In the genomic region with DNA sequence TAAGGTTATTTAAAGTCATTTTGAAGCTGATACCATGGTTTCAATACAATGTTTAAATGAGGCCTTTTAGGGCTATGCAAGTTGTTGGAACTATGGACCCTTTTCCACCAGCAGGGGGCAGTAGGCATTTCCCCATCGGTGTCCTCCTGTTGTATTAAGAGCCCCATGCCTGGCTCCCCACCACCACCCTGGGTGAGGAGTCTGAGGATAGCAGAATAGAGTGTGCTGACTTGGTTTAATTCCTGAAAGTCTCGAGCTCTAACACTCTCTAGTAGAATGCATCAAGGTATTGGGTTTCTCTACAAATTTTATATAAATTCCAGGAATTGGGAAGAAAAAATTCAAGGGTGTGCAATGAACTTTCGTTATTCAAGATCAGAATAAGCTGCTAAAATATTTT, we compare ENCODE assay signal across 8 cellular contexts.
DNase-seq lines count a peak whose midpoint lies in the region; ATAC-seq, FAIRE-seq and TF ChIP-seq lines count a peak whose summit lies in the region.

No MANE protein-coding gene starts in this region.

- H3K79me2 ChIP-seq in fibroblast of lung (ENCODE audit: control insufficient read depth, insufficient read depth, low read length) = no peaks in the 10 kb centered on the region
- no peaks in the 10 kb centered on the region for H3K79me2 ChIP-seq in neural progenitor cell (ENCODE audit: low read depth)

- peak; percentile 54 for FAIRE-seq in GM18507 (lab: Jason Lieb, UNC)

- H3K27ac ChIP-seq in fibroblast of lung (ENCODE audit: insufficient read depth, low read length) (no peak overlapping the region), neural progenitor cell (no peak overlapping the region), tibial nerve (peak overlapping the region in 1 of 4 donors; percentile 88)

- DNase-seq in AG08396 (ENCODE audit: low spot score) (peak; percentile 29), GM18507 (ENCODE audit: extremely low spot score, insufficient read length, low read depth) (peak; percentile 37), NCI-H526 (lab: John Stamatoyannopoulos, UW) (peak; percentile 22 to 82), fibroblast of lung (ENCODE audit: low read depth in 2 of 2) (peak; percentile 52 to 87), neural progenitor cell (ENCODE audit: low spot score) (peak; percentile 86), tibial nerve (ENCODE audit: low spot score in 2 of 2) (peak; percentile 45 to 46)
- peak; percentile 44 for DNase-seq in activated CD8-positive, alpha-beta memory T cell treated with anti-CD3 and anti-CD28 coated beads, Interleukin-2, amount 50 U/mL, for 4 hours

- H2AFZ ChIP-seq in fibroblast of lung (ENCODE audit: low read length) (no peak overlapping the region), neural progenitor cell (replicated peaks) (no peak overlapping the region)

- TF ChIP-seq CTCF in fibroblast of lung (conservative IDR thresholded peaks at IDR 0.05 in 1 of 2, IDR thresholded peaks at IDR 0.05 in 1 of 2; ENCODE audit: low read depth in 1 of 2, low read length in 2 of 2) (peak; percentile 48 to 67), neural progenitor cell (IDR thresholded peaks at IDR 0.05) (peak; percentile 92), tibial nerve (IDR thresholded peaks at IDR 0.05) (peak; percentile 22 to 54 (median 38))

- no peak for TF ChIP-seq POLR2A in tibial nerve (IDR thresholded peaks at IDR 0.05)

- no peaks in the 10 kb centered on the region for H3K9me3 ChIP-seq in fibroblast of lung (ENCODE audit: control insufficient read depth, insufficient read depth, low read depth, low read length)
- no peaks in the 10 kb centered on the region for H3K9me3 ChIP-seq in neural progenitor cell (ENCODE audit: low read depth)
- no peaks in the 10 kb centered on the region for H3K9me3 ChIP-seq in tibial nerve

- H3K27ac Mint-ChIP-seq in neural progenitor cell = no peak overlapping the region

- H3K36me3 ChIP-seq in fibroblast of lung (ENCODE audit: control insufficient read depth, insufficient read depth, low read length) (no peaks in the 10 kb centered on the region), neural progenitor cell (no peaks in the 10 kb centered on the region), tibial nerve (no peaks in the 10 kb centered on the region)

- H3K4me2 ChIP-seq in fibroblast of lung (ENCODE audit: extremely low read depth, insufficient read depth, low read length) (no peak overlapping the region), neural progenitor cell (no peak overlapping the region)

- H3K9me3 Mint-ChIP-seq in neural progenitor cell = no peaks in the 10 kb centered on the region

- H3K27me3 ChIP-seq in fibroblast of lung (ENCODE audit: control insufficient read depth, insufficient read depth, low read length) (no peaks in the 10 kb centered on the region), neural progenitor cell (no peaks in the 10 kb centered on the region), tibial nerve (no peaks in the 10 kb centered on the region)

- TF ChIP-seq EP300 in tibial nerve (IDR thresholded peaks at IDR 0.05) = no peak

- peaks cover 4% of the 10 kb centered on the region for H3F3A ChIP-seq in neural progenitor cell (ENCODE audit: low read depth)

- ATAC-seq in HG02885 (IDR thresholded peaks at IDR 0.05; ENCODE audit: poor library complexity, unreplicated experiment) = peak; percentile 97

- no peaks in the 10 kb centered on the region for H4K20me1 ChIP-seq in fibroblast of lung (ENCODE audit: control insufficient read depth, extremely low read depth, insufficient read depth, low read length)
- H4K20me1 ChIP-seq in neural progenitor cell (ENCODE audit: low read depth) = no peaks in the 10 kb centered on the region

- H3K27me3 Mint-ChIP-seq in neural progenitor cell (ENCODE audit: insufficient read depth, low read depth) = no peaks in the 10 kb centered on the region

- H3K4me1 ChIP-seq in fibroblast of lung (ENCODE audit: control insufficient read depth, extremely low read depth, insufficient read depth, low read length) = peaks cover 35% of the 10 kb centered on the region
- H3K4me1 ChIP-seq in neural progenitor cell = peaks cover 22% of the 10 kb centered on the region
- H3K4me1 ChIP-seq in tibial nerve = peaks cover 0 to 48% (median 24%) of the 10 kb centered on the region in 4 donors

- no peaks in the 10 kb centered on the region for H3K36me3 Mint-ChIP-seq in neural progenitor cell

- 29 to 34% methylated on average over 3 of the region's 3 CpGs for WGBS in tibial nerve, 2 donors

- no peak overlapping the region for H3K4me3 Mint-ChIP-seq in neural progenitor cell

- H3K9ac ChIP-seq in fibroblast of lung (ENCODE audit: insufficient read depth, low read length) (no peak overlapping the region), neural progenitor cell (no peak overlapping the region)

- H3K4me3 ChIP-seq in fibroblast of lung (replicated peaks in 1 of 4; ENCODE audit: control extremely low read depth in 1 of 4, insufficient read depth in 1 of 4, low read depth in 3 of 4, low read length in 4 of 4) (no peak overlapping the region), neural progenitor cell (no peak overlapping the region), tibial nerve (no peak overlapping the region)

- peaks cover 11% of the 10 kb centered on the region for H3K4me1 Mint-ChIP-seq in neural progenitor cell

Comparison
In these comparisons a context has a peak if more than half of its experiments do, and no peak if none do; other contexts are left out.
1. DNase-seq: peak in every context shown above with its lines; median percentile 86 in neural progenitor cell; 70 in fibroblast of lung; 52 in NCI-H526; 46 in tibial nerve; 44 in activated CD8-positive, alpha-beta memory T cell treated with anti-CD3 and anti-CD28 coated beads, Interleukin-2, amount 50 U/mL, for 4 hours; 37 in GM18507; 29 in AG08396.
2. CTCF ChIP-seq: peak in every context shown above with its lines; median percentile 92 in neural progenitor cell; 58 in fibroblast of lung; 38 in tibial nerve.